ENCODE assay signal across 1 cellular context in genomic region chr20:50817776-50818172, GRCh38.
TF ChIP-seq lines count a peak whose summit lies in the region.

No MANE protein-coding gene starts in this region.

TF ChIP-seq in GM12878, 131 proteins besides CTCF, POLR2A, EP300 and RAD21 (continued from another document):
- no peak for TF ChIP-seq PBX3 (IDR thresholded peaks at IDR 0.05; ENCODE audit: insufficient replicate concordance, low read depth, low read length)
- TF ChIP-seq ZNF384 (IDR thresholded peaks at IDR 0.05; ENCODE audit: borderline replicate concordance, low read depth, low read length): no peak
- no peak for TF ChIP-seq NFIC (IDR thresholded peaks at IDR 0.05; ENCODE audit: low read depth, low read length)
- TF ChIP-seq RUNX3 (IDR thresholded peaks at IDR 0.05; ENCODE audit: low read length): no peak
- no peak for TF ChIP-seq YY1 (IDR thresholded peaks at IDR 0.05; ENCODE audit: low read depth, low read length)
